In genomic region chr6:79413562-79414002, GRCh38 we compare ENCODE assay signal across 16 cellular contexts.
DNase-seq lines count a peak whose midpoint lies in the region; ATAC-seq, FAIRE-seq and TF ChIP-seq lines count a peak whose summit lies in the region.
"Had no signal": no experiment of that assay in that cellular context is flagged by ENCODE, and none has a peak within 500 bp of the region (broad histone marks: within the 10 kb centered on the region; RNA-seq: fewer than 3 reads in every experiment).

No MANE protein-coding gene starts in this region.

- no TSS peak for BruUV-seq in A673 (replicated peaks; lab: Mats Ljungman, UMichigan)

- POLR2A ChIA-PET in A673 (lab: Charles Lee; ENCODE audit: low non-redundant PET), result no interaction called here

- TF ChIP-seq RAD21 in Ishikawa (IDR thresholded peaks at IDR 0.05; ENCODE audit: low read depth), result no peak

- CTCF ChIA-PET in A673 (lab: Charles Lee), result no interaction called here

- ATAC-seq in left lobe of liver, result no peak
- ATAC-seq in HG03432 (IDR thresholded peaks at IDR 0.05; ENCODE audit: unreplicated experiment), result no peak
- ATAC-seq: pancreas; stimulated activated memory B cell treated with anti-CD40 and anti-IgM and Interleukin-4, amounts not matched to agents 10 μg/mL and 1 μg/mL and 100 μg/mL, for 72 hours; T-helper 17 cell had no signal

- H3K4me3 ChIP-seq in A673 (ENCODE audit: low read depth, low read length, poor library complexity, severe bottlenecking) (no peak overlapping the region), bronchial epithelial cell (ENCODE audit: low read depth, low read length) (no peak overlapping the region)
- H3K4me3 ChIP-seq: pancreas had no signal

- no peaks in the 10 kb centered on the region for H3K27me3 ChIP-seq in A673 (replicated peaks; ENCODE audit: insufficient read depth, low read depth, low read length, poor library complexity)
- H3K27me3 ChIP-seq in bronchial epithelial cell (ENCODE audit: control insufficient read depth, insufficient read depth, low read length), result no peaks in the 10 kb centered on the region
- H3K27me3 ChIP-seq: pancreas had no signal

- H3K9me3 ChIP-seq in A673 (ENCODE audit: low read depth, low read length, poor library complexity, severe bottlenecking), result no peaks in the 10 kb centered on the region
- H3K9me3 ChIP-seq: pancreas had no signal

- TF ChIP-seq EP300 in Ishikawa (IDR thresholded peaks at IDR 0.05; ENCODE audit: borderline replicate concordance), result no peak

- no peak overlapping the region for H3K27ac ChIP-seq in A673 (ENCODE audit: low read depth, low read length, poor library complexity, severe bottlenecking)
- H3K27ac ChIP-seq: pancreas had no signal

- peak; percentile 8 for DNase-seq in A673 (ENCODE audit: low spot score)
- peak; percentile 79 for DNase-seq in bronchial epithelial cell (ENCODE audit: low read depth)
- peak; percentile 36 for DNase-seq in inferior parietal cortex (ENCODE audit: extremely low spot score)
- no peak for DNase-seq in NCI-H2107 treated with DMSO at 0.1 percent for 48 hours (lab: John Stamatoyannopoulos, UW; ENCODE audit: unreplicated experiment)
- no peak for DNase-seq in left lobe of liver (ENCODE audit: low spot score)
- no peak for DNase-seq in NCI-H1930 (lab: John Stamatoyannopoulos, UW)
- DNase-seq: activated CD4-positive, alpha-beta T cell treated with anti-CD3 and anti-CD28 coated beads, Interleukin-2, amount 50 U/mL, for 4 hours; activated effector memory CD4-positive, alpha-beta T cell treated with Interleukin-2 at 50 U/mL for 16 hours; DMS 273 treated with DMSO at 0.1 percent for 48 hours; NCI-H2029 treated with DMSO at 0.1 percent for 48 hours; pancreas; stimulated activated CD4-positive, alpha-beta T cell treated with anti-CD3 and anti-CD28 coated beads, Interleukin-1b, Interleukin-23, amount 100 ng/mL, for 48 hours; T-helper 17 cell had no signal

- no peaks in the 10 kb centered on the region for H3K4me1 ChIP-seq in A673 (ENCODE audit: insufficient read depth, low read length, poor library complexity, severe bottlenecking)
- H3K4me1 ChIP-seq: pancreas had no signal

- no peak for FAIRE-seq in bronchial epithelial cell (lab: Jason Lieb, UNC)
- FAIRE-seq: pancreas had no signal

- intact Hi-C loops in A673 (cut with micrococcal nuclease; ENCODE audit: unreplicated experiment), result no loop called here

- TF ChIP-seq CTCF in A673 (conservative IDR thresholded peaks at IDR 0.05; ENCODE audit: low read depth, low read length) (no peak), bronchial epithelial cell (IDR thresholded peaks at IDR 0.05; ENCODE audit: insufficient read depth, low read length, severe bottlenecking) (no peak)

- H3K36me3 ChIP-seq in A673 (ENCODE audit: insufficient read depth, low read length, poor library complexity, severe bottlenecking), result no peaks in the 10 kb centered on the region
- H3K36me3 ChIP-seq in bronchial epithelial cell (ENCODE audit: control insufficient read depth, insufficient read depth, low read length), result no peaks in the 10 kb centered on the region
- H3K36me3 ChIP-seq: pancreas had no signal

TF ChIP-seq in Ishikawa, 13 proteins besides CTCF, POLR2A, EP300 and RAD21:
- no peak for TF ChIP-seq REST (IDR thresholded peaks at IDR 0.05; ENCODE audit: low read depth)
- peak; percentile 67; the same call in 1 of the 2 replicates for TF ChIP-seq FOXM1 (IDR thresholded peaks at IDR 0.05; ENCODE audit: borderline replicate concordance, low read depth)
- TF ChIP-seq MAX (IDR thresholded peaks at IDR 0.05), result peak; percentile 71; the same call in 1 of the 2 replicates
- peak; percentile 48; the same call in 1 of the 2 replicates for TF ChIP-seq CEBPB (IDR thresholded peaks at IDR 0.05)

Comparison
In these comparisons a context has a peak if more than half of its experiments do, and no peak if none do; other contexts are left out.
1. DNase-seq: peak in A673 (single experiment), bronchial epithelial cell (single experiment) and inferior parietal cortex (single experiment); none in NCI-H2107 treated with DMSO at 0.1 percent for 48 hours (single experiment), left lobe of liver (single experiment) and NCI-H1930 (0 of 2).